In genomic region chr9:2645569-2645968, GRCh38 we compare ENCODE assay signal across 17 cellular contexts. TPM values are rescaled to one million over a fixed set of nuclear protein-coding genes. Genes with fewer than 3 reads are reported as not detected.
DNase-seq lines count a peak whose midpoint lies in the region; ATAC-seq and TF ChIP-seq lines count a peak whose summit lies in the region.
"Had no signal": no experiment of that assay in that cellular context is flagged by ENCODE, and none has a peak within 500 bp of the region (broad histone marks: within the 10 kb centered on the region; RNA-seq: fewer than 3 reads in every experiment).

No MANE protein-coding gene starts in this region.

- no peak overlapping the region for H3K4me3 ChIP-seq in tibial nerve
- H3K4me3 ChIP-seq: lower lobe of right lung, uterus had no signal

- H3K27me3 ChIP-seq in tibial nerve = no peaks in the 10 kb centered on the region
- H3K27me3 ChIP-seq: uterus had no signal

- WGBS in tibial nerve, 2 donors = 80 to 93% methylated on average over 4 of the region's 4 CpGs

- TF ChIP-seq CTCF in tibial nerve (IDR thresholded peaks at IDR 0.05) = no peak

- ATAC-seq in GM18499 (IDR thresholded peaks at IDR 0.05; ENCODE audit: insufficient read depth, unreplicated experiment) (peak; percentile 85), GM19397 (IDR thresholded peaks at IDR 0.05; ENCODE audit: unreplicated experiment) (peak; percentile 74), HG02642 (IDR thresholded peaks at IDR 0.05; ENCODE audit: poor library complexity, unreplicated experiment) (peak; percentile 75), HG03442 (IDR thresholded peaks at IDR 0.05; ENCODE audit: unreplicated experiment) (peak; percentile 87), left colon (no peak)
- ATAC-seq: lower lobe of right lung; right cardiac atrium; stimulated activated effector memory CD8-positive, alpha-beta T cell treated with anti-CD3 and anti-CD28 coated beads, Interleukin-12 subunit alpha, Interleukin-12 subunit beta, amount 100 ng/mL, for 72 hours had no signal

- TF ChIP-seq POLR2A in tibial nerve (IDR thresholded peaks at IDR 0.05) = no peak

- no peaks in the 10 kb centered on the region for H3K4me1 ChIP-seq in tibial nerve
- H3K4me1 ChIP-seq: lower lobe of right lung, uterus had no signal

- intact Hi-C loops in left colon (cut with DNase I, micrococcal nuclease) = no loop called here

- no peak for TF ChIP-seq EP300 in tibial nerve (IDR thresholded peaks at IDR 0.05)

- DNase-seq in NCI-H187 treated with DMSO at 0.1 percent for 48 hours (lab: John Stamatoyannopoulos, UW) (no peak), left colon (no peak), HUDEP-2 (lab: John Stamatoyannopoulos, UW; ENCODE audit: unreplicated experiment in 76 of 76) (no peak), tibial nerve (ENCODE audit: low spot score in 2 of 2) (no peak)
- DNase-seq: activated CD4-positive, alpha-beta T cell treated with anti-CD3 and anti-CD28 coated beads, Interleukin-2, amount 10 ng/mL, durations not matched to agents 24 days and 14 days; COR-L47; lower lobe of right lung; NCI-H187; right cardiac atrium; stimulated activated CD4-positive, alpha-beta T cell treated with anti-CD3 and anti-CD28 coated beads, Interleukin-4, amount 100 ng/mL, for 24 hours; T-helper 9 cell; uterus had no signal

- H3K36me3 ChIP-seq in tibial nerve = peaks cover 0 to 43% (median 0%) of the 10 kb centered on the region in 3 donors
- H3K36me3 ChIP-seq: uterus had no signal

- no peaks in the 10 kb centered on the region for H3K9me3 ChIP-seq in tibial nerve
- H3K9me3 ChIP-seq: lower lobe of right lung, uterus had no signal

- no peak overlapping the region for H3K27ac ChIP-seq in tibial nerve
- H3K27ac ChIP-seq: lower lobe of right lung, uterus had no signal

RNA-seq across cellular contexts. Expression of gene VLDLR, which starts 24.0 kb away (rescaled TPM):
- total RNA-seq in left colon (10 to 100 TPM in 1 of 2 donors, 1 to 10 TPM in 1; 9.6 to 22.6 TPM), tibial nerve (10 to 100 TPM in 3 of 4 donors, 1 to 10 TPM in 1; 9.0 to 14.0 (median 11.1) TPM)
